In genomic region chr7:41869596-41869995, GRCh38 we compare ENCODE assay signal across 18 cellular contexts.
DNase-seq lines count a peak whose midpoint lies in the region; ATAC-seq and TF ChIP-seq lines count a peak whose summit lies in the region.
"Had no signal": no experiment of that assay in that cellular context is flagged by ENCODE, and none has a peak within 500 bp of the region (broad histone marks: within the 10 kb centered on the region; RNA-seq: fewer than 3 reads in every experiment).

No MANE protein-coding gene starts in this region.

- no peaks in the 10 kb centered on the region for H3K36me3 Mint-ChIP-seq in MCF 10A (ENCODE audit: insufficient read depth, unreplicated experiment)
- no peaks in the 10 kb centered on the region for H3K36me3 Mint-ChIP-seq in CD8-positive, alpha-beta memory T cell
- H3K36me3 Mint-ChIP-seq: activated naive CD4-positive, alpha-beta T cell treated with anti-CD3 and anti-CD28 coated beads, Interleukin-2, amount 10 ng/mL, durations not matched to agents 7 days and 5 days; stimulated activated effector memory CD8-positive, alpha-beta T cell treated with anti-CD3 and anti-CD28 coated beads, Interleukin-12 subunit alpha, Interleukin-12 subunit beta, amount 100 ng/mL, for 72 hours; type B pancreatic cell had no signal

- H3K27ac ChIP-seq in breast epithelium = peak overlapping the region in 1 of 2 donors; percentile 12
- peak overlapping the region in 1 of 2 donors; percentile 9 for H3K27ac ChIP-seq in thoracic aorta
- H3K27ac ChIP-seq in CD8-positive, alpha-beta memory T cell (ENCODE audit: low read depth, low read length) = no peak overlapping the region
- H3K27ac ChIP-seq: KMS-11 had no signal

- H3K27me3 Mint-ChIP-seq in MCF 10A (ENCODE audit: insufficient read depth, unreplicated experiment) = peaks cover 13% of the 10 kb centered on the region
- H3K27me3 Mint-ChIP-seq in CD8-positive, alpha-beta memory T cell = peaks cover 7 to 12% of the 10 kb centered on the region in 2 donors

- POLR2A ChIA-PET in MCF 10A (lab: Yijun Ruan, JAX) = interaction anchor here (1.3 kb wide), 1 partner anchor 17 kb away, joined by 4 read pairs; no protein-coding TSS in a partner anchor
- POLR2A ChIA-PET in CD8-positive, alpha-beta memory T cell (lab: Charles Lee) = no interaction called here

- CTCF ChIA-PET in MCF 10A (lab: Yijun Ruan, JAX) = interaction anchor here (0.6 to 1.6 kb wide), 4 partner anchors 30 to 1585 kb away, joined by 3 read pairs; no protein-coding TSS in a partner anchor
- CTCF ChIA-PET in CD8-positive, alpha-beta memory T cell (lab: Charles Lee) = no interaction called here

- TF ChIP-seq CTCF in MCF 10A (IDR thresholded peaks at IDR 0.05; ENCODE audit: unreplicated experiment) (no peak), breast epithelium (IDR thresholded peaks at IDR 0.05) (no peak), thoracic aorta (IDR thresholded peaks at IDR 0.05) (no peak)

- H3K9me3 ChIP-seq in breast epithelium (peaks cover 11 to 12% of the 10 kb centered on the region in 2 donors), thoracic aorta (peaks cover 5% of the 10 kb centered on the region)
- H3K9me3 ChIP-seq in CD8-positive, alpha-beta memory T cell (ENCODE audit: low read length) = no peaks in the 10 kb centered on the region

- H3K27ac Mint-ChIP-seq in MCF 10A (ENCODE audit: low read depth, unreplicated experiment) = no peak overlapping the region
- H3K27ac Mint-ChIP-seq in CD8-positive, alpha-beta memory T cell = no peak overlapping the region
- H3K27ac Mint-ChIP-seq: activated naive CD4-positive, alpha-beta T cell treated with anti-CD3 and anti-CD28 coated beads, Interleukin-2, amount 10 ng/mL, durations not matched to agents 7 days and 5 days; type B pancreatic cell had no signal

- H3K4me1 ChIP-seq in breast epithelium (no peaks in the 10 kb centered on the region), thoracic aorta (ENCODE audit: control insufficient read depth in 1 of 2, low read depth in 2 of 2) (peaks cover 0 to 16% of the 10 kb centered on the region in 2 donors)
- no peaks in the 10 kb centered on the region for H3K4me1 ChIP-seq in CD8-positive, alpha-beta memory T cell (ENCODE audit: insufficient read depth, low read length)

- ATAC-seq in SK-N-SH treated with all-trans-retinoic acid at 6 μM for 48 hours (peak; percentile 13; the same call in 1 of the 3 replicates), thoracic aorta (ENCODE audit: insufficient number of reproducible peaks, low FRiP score, low read depth) (no peak), GM18502 (IDR thresholded peaks at IDR 0.05; ENCODE audit: poor library complexity, unreplicated experiment) (no peak)

- H3K9me3 Mint-ChIP-seq in MCF 10A (ENCODE audit: unreplicated experiment) = no peaks in the 10 kb centered on the region
- H3K9me3 Mint-ChIP-seq in CD8-positive, alpha-beta memory T cell = peaks cover 0 to 9% (median 0%) of the 10 kb centered on the region in 5 donors
- H3K9me3 Mint-ChIP-seq: stimulated activated effector memory CD8-positive, alpha-beta T cell treated with anti-CD3 and anti-CD28 coated beads, Interleukin-12 subunit alpha, Interleukin-12 subunit beta, amount 100 ng/mL, for 72 hours had no signal

- H3K4me3 ChIP-seq in breast epithelium = no peak overlapping the region
- peak overlapping the region; percentile 18 for H3K4me3 ChIP-seq in thoracic aorta
- no peak overlapping the region for H3K4me3 ChIP-seq in CD8-positive, alpha-beta memory T cell (ENCODE audit: low read length)

- peaks cover 12% of the 10 kb centered on the region for H3K4me1 Mint-ChIP-seq in MCF 10A (ENCODE audit: insufficient read depth, unreplicated experiment)
- H3K4me1 Mint-ChIP-seq in CD8-positive, alpha-beta memory T cell = peaks cover 0 to 5% (median 0%) of the 10 kb centered on the region in 3 donors

- no peak for TF ChIP-seq POLR2A in breast epithelium (IDR thresholded peaks at IDR 0.05)

- H3K36me3 ChIP-seq in breast epithelium = no peaks in the 10 kb centered on the region
- H3K36me3 ChIP-seq in thoracic aorta = no peaks in the 10 kb centered on the region
- no peaks in the 10 kb centered on the region for H3K36me3 ChIP-seq in CD8-positive, alpha-beta memory T cell (ENCODE audit: insufficient read depth, low read length)

- no TSS peak for BruUV-seq in MCF 10A (replicated peaks; lab: Mats Ljungman, UMichigan)

- DNase-seq in MCF 10A (ENCODE audit: unreplicated experiment) (peak; percentile 45), breast epithelium (ENCODE audit: low spot score in 2 of 2) (no peak), fibroblast of peridontal ligament (ENCODE audit: extremely low read depth) (peak; percentile 69), thoracic aorta (ENCODE audit: low spot score) (no peak), NCI-H1417 (lab: John Stamatoyannopoulos, UW) (no peak)
- no peak for DNase-seq in CD8-positive, alpha-beta memory T cell
- DNase-seq: ACHN; activated naive CD4-positive, alpha-beta T cell treated with anti-CD3 and anti-CD28 coated beads, Interleukin-2, amount 10 ng/mL, durations not matched to agents 7 days and 5 days; COR-L47; NCI-H1105 treated with DMSO at 0.1 percent for 48 hours; NCI-H2171 treated with DMSO at 0.1 percent for 48 hours; NK-92 treated with Interleukin-12 subunit alpha and Interleukin-12 subunit beta, amount 100 ng/mL, for 24 hours; SHP77 treated with DMSO at 0.1 percent for 48 hours had no signal

- H3K27me3 ChIP-seq in breast epithelium (no peaks in the 10 kb centered on the region), thoracic aorta (replicated peaks; ENCODE audit: insufficient read depth) (no peaks in the 10 kb centered on the region)
- H3K27me3 ChIP-seq in CD8-positive, alpha-beta memory T cell (ENCODE audit: insufficient read depth, low read length, poor library complexity, severe bottlenecking) = peaks cover 4% of the 10 kb centered on the region

- no peak overlapping the region for H3K4me3 Mint-ChIP-seq in MCF 10A (ENCODE audit: unreplicated experiment)
- H3K4me3 Mint-ChIP-seq in CD8-positive, alpha-beta memory T cell = no peak overlapping the region
- H3K4me3 Mint-ChIP-seq: activated naive CD4-positive, alpha-beta T cell treated with anti-CD3 and anti-CD28 coated beads, Interleukin-2, amount 10 ng/mL, durations not matched to agents 7 days and 5 days; stimulated activated effector memory CD8-positive, alpha-beta T cell treated with anti-CD3 and anti-CD28 coated beads, Interleukin-12 subunit alpha, Interleukin-12 subunit beta, amount 100 ng/mL, for 72 hours; type B pancreatic cell had no signal

- intact Hi-C loops in MCF 10A (cut with micrococcal nuclease) (no loop called here), breast epithelium (cut with DNase I; ENCODE audit: low total_unique reads) (no loop called here)

TF ChIP-seq in SK-N-SH treated with all-trans-retinoic acid at 6 μM for 48 hours, 23 proteins besides CTCF, POLR2A, EP300 and RAD21 (continues in another document):
- TF ChIP-seq SNAI2 (CRISPR knock-in tag; IDR thresholded peaks at IDR 0.05) (no peak), ESRRG (CRISPR knock-in tag; IDR thresholded peaks at IDR 0.05) (no peak), GLIS3 (CRISPR knock-in tag; IDR thresholded peaks at IDR 0.05) (no peak)
- TF ChIP-seq, protein P1, sequence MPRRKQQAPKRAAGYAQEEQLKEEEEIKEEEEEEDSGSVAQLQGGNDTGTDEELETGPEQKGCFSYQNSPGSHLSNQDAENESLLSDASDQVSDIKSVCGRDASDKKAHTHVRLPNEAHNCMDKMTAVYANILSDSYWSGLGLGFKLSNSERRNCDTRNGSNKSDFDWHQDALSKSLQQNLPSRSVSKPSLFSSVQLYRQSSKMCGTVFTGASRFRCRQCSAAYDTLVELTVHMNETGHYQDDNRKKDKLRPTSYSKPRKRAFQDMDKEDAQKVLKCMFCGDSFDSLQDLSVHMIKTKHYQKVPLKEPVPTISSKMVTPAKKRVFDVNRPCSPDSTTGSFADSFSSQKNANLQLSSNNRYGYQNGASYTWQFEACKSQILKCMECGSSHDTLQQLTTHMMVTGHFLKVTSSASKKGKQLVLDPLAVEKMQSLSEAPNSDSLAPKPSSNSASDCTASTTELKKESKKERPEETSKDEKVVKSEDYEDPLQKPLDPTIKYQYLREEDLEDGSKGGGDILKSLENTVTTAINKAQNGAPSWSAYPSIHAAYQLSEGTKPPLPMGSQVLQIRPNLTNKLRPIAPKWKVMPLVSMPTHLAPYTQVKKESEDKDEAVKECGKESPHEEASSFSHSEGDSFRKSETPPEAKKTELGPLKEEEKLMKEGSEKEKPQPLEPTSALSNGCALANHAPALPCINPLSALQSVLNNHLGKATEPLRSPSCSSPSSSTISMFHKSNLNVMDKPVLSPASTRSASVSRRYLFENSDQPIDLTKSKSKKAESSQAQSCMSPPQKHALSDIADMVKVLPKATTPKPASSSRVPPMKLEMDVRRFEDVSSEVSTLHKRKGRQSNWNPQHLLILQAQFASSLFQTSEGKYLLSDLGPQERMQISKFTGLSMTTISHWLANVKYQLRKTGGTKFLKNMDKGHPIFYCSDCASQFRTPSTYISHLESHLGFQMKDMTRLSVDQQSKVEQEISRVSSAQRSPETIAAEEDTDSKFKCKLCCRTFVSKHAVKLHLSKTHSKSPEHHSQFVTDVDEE (CRISPR knock-in tag; IDR thresholded peaks at IDR 0.05) = no peak
- TF ChIP-seq, protein P2, sequence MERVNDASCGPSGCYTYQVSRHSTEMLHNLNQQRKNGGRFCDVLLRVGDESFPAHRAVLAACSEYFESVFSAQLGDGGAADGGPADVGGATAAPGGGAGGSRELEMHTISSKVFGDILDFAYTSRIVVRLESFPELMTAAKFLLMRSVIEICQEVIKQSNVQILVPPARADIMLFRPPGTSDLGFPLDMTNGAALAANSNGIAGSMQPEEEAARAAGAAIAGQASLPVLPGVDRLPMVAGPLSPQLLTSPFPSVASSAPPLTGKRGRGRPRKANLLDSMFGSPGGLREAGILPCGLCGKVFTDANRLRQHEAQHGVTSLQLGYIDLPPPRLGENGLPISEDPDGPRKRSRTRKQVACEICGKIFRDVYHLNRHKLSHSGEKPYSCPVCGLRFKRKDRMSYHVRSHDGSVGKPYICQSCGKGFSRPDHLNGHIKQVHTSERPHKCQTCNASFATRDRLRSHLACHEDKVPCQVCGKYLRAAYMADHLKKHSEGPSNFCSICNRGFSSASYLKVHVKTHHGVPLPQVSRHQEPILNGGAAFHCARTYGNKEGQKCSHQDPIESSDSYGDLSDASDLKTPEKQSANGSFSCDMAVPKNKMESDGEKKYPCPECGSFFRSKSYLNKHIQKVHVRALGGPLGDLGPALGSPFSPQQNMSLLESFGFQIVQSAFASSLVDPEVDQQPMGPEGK (CRISPR knock-in tag; IDR thresholded peaks at IDR 0.05; ENCODE audit: borderline replicate concordance) = no peak
- TF ChIP-seq, protein P3, sequence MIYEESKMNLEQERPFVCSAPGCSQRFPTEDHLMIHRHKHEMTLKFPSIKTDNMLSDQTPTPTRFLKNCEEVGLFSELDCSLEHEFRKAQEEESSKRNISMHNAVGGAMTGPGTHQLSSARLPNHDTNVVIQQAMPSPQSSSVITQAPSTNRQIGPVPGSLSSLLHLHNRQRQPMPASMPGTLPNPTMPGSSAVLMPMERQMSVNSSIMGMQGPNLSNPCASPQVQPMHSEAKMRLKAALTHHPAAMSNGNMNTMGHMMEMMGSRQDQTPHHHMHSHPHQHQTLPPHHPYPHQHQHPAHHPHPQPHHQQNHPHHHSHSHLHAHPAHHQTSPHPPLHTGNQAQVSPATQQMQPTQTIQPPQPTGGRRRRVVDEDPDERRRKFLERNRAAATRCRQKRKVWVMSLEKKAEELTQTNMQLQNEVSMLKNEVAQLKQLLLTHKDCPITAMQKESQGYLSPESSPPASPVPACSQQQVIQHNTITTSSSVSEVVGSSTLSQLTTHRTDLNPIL (CRISPR knock-in tag; IDR thresholded peaks at IDR 0.05; ENCODE audit: low read depth) = no peak

Comparison
In these comparisons a context has a peak if more than half of its experiments do, and no peak if none do; other contexts are left out.
1. DNase-seq: peak in MCF 10A (single experiment) and fibroblast of peridontal ligament (single experiment); none in breast epithelium (0 of 2), thoracic aorta (single experiment), CD8-positive, alpha-beta memory T cell (0 of 5) and NCI-H1417 (0 of 3).